In genomic region chr2:127642706-127643697, GRCh38 we compare ENCODE assay signal across 16 cellular contexts. TPM values are rescaled to one million over a fixed set of nuclear protein-coding genes. Genes with fewer than 3 reads are reported as not detected.
A peak's percentile ranks its signal among the peaks of the same experiment; 100 is the strongest.
DNase-seq lines count a peak whose midpoint lies in the region; ATAC-seq and TF ChIP-seq lines count a peak whose summit lies in the region.
"Had no signal": no experiment of that assay in that cellular context is flagged by ENCODE, and none has a peak within 500 bp of the region (broad histone marks: within the 10 kb centered on the region; RNA-seq: fewer than 3 reads in every experiment).

No MANE protein-coding gene starts in this region.

- intact Hi-C loops in lower lobe of right lung (cut with DNase I) (no loop called here), stomach (cut with DNase I; ENCODE audit: low total_unique reads) (no loop called here)

- WGBS in stomach, 5 donors: 80 to 87% (median 85%) methylated on average over 21 to 24 of the region's 24 CpGs

- no peaks in the 10 kb centered on the region for H3K27me3 ChIP-seq in lower lobe of right lung (ENCODE audit: low read depth)
- H3K27me3 ChIP-seq in stomach: peaks cover 0 to 3% (median 0%) of the 10 kb centered on the region in 3 donors
- H3K27me3 ChIP-seq: uterus had no signal

- H3K9me3 ChIP-seq in lower lobe of right lung: no peaks in the 10 kb centered on the region
- H3K9me3 ChIP-seq in stomach: no peaks in the 10 kb centered on the region
- H3K9me3 ChIP-seq: uterus had no signal

- TF ChIP-seq EP300 in stomach (IDR thresholded peaks at IDR 0.05): no peak

- no peak for ATAC-seq in activated naive CD4-positive, alpha-beta T cell treated with anti-CD3 and anti-CD28 coated beads, Interleukin-2, amount 50 U/mL, for 72 hours
- no peak for ATAC-seq in activated T-helper 17 cell treated with anti-CD3 and anti-CD28 coated beads, Interleukin-2, amount 50 U/mL, for 72 hours (replicated peaks)
- ATAC-seq in lower lobe of right lung (no peak), WTC11 (no peak)

- no peaks in the 10 kb centered on the region for H3K9me3 Mint-ChIP-seq in activated naive CD4-positive, alpha-beta T cell treated with anti-CD3 and anti-CD28 coated beads, Interleukin-2, amount 10 ng/mL, durations not matched to agents 7 days and 5 days
- H3K9me3 Mint-ChIP-seq in activated naive CD4-positive, alpha-beta T cell treated with anti-CD3 and anti-CD28 coated beads, Interleukin-2, amount 50 U/mL, for 72 hours: no peaks in the 10 kb centered on the region
- no peaks in the 10 kb centered on the region for H3K9me3 Mint-ChIP-seq in activated T-helper 17 cell treated with anti-CD3 and anti-CD28 coated beads, Interleukin-2, amount 50 U/mL, for 72 hours
- H3K9me3 Mint-ChIP-seq in WTC11: no peaks in the 10 kb centered on the region
- H3K9me3 Mint-ChIP-seq: activated T-cell treated with anti-CD3 and anti-CD28 coated beads, Interleukin-2, amount 50 U/mL, for 72 hours had no signal

- peaks cover 56% of the 10 kb centered on the region for H3K4me1 Mint-ChIP-seq in activated naive CD4-positive, alpha-beta T cell treated with anti-CD3 and anti-CD28 coated beads, Interleukin-2, amount 10 ng/mL, durations not matched to agents 7 days and 5 days
- H3K4me1 Mint-ChIP-seq in activated T-helper 17 cell treated with anti-CD3 and anti-CD28 coated beads, Interleukin-2, amount 50 U/mL, for 72 hours: peaks cover 1% of the 10 kb centered on the region
- H3K4me1 Mint-ChIP-seq in WTC11: peaks cover 14% of the 10 kb centered on the region

- peaks cover 5% of the 10 kb centered on the region for H3K36me3 Mint-ChIP-seq in activated naive CD4-positive, alpha-beta T cell treated with anti-CD3 and anti-CD28 coated beads, Interleukin-2, amount 10 ng/mL, durations not matched to agents 7 days and 5 days
- H3K36me3 Mint-ChIP-seq in activated naive CD4-positive, alpha-beta T cell treated with anti-CD3 and anti-CD28 coated beads, Interleukin-2, amount 50 U/mL, for 72 hours: no peaks in the 10 kb centered on the region
- H3K36me3 Mint-ChIP-seq in activated T-helper 17 cell treated with anti-CD3 and anti-CD28 coated beads, Interleukin-2, amount 50 U/mL, for 72 hours (ENCODE audit: low read depth): no peaks in the 10 kb centered on the region
- H3K36me3 Mint-ChIP-seq in WTC11: no peaks in the 10 kb centered on the region

- peaks cover 51% of the 10 kb centered on the region for H3K4me1 ChIP-seq in lower lobe of right lung
- H3K4me1 ChIP-seq in stomach: peaks cover 6 to 70% (median 37%) of the 10 kb centered on the region in 4 donors

- peak overlapping the region; percentile 56 for H3K27ac ChIP-seq in lower lobe of right lung
- H3K27ac ChIP-seq in stomach: peak overlapping the region in 3 of 5 donors; percentile 10 to 90 (median 15)
- H3K27ac ChIP-seq: C4-2B had no signal

- peak overlapping the region; percentile 58 for H3K27ac Mint-ChIP-seq in activated naive CD4-positive, alpha-beta T cell treated with anti-CD3 and anti-CD28 coated beads, Interleukin-2, amount 10 ng/mL, durations not matched to agents 7 days and 5 days
- H3K27ac Mint-ChIP-seq in activated naive CD4-positive, alpha-beta T cell treated with anti-CD3 and anti-CD28 coated beads, Interleukin-2, amount 50 U/mL, for 72 hours: peak overlapping the region in 1 of 2 donors; percentile 79
- no peak overlapping the region for H3K27ac Mint-ChIP-seq in activated T-helper 17 cell treated with anti-CD3 and anti-CD28 coated beads, Interleukin-2, amount 50 U/mL, for 72 hours
- no peak overlapping the region for H3K27ac Mint-ChIP-seq in WTC11
- H3K27ac Mint-ChIP-seq: activated T-cell treated with anti-CD3 and anti-CD28 coated beads, Interleukin-2, amount 50 U/mL, for 72 hours had no signal

- peak overlapping the region; percentile 26 for H3K4me3 Mint-ChIP-seq in activated naive CD4-positive, alpha-beta T cell treated with anti-CD3 and anti-CD28 coated beads, Interleukin-2, amount 10 ng/mL, durations not matched to agents 7 days and 5 days
- H3K4me3 Mint-ChIP-seq in activated T-helper 17 cell treated with anti-CD3 and anti-CD28 coated beads, Interleukin-2, amount 50 U/mL, for 72 hours: peak overlapping the region; percentile 46
- H3K4me3 Mint-ChIP-seq in WTC11: no peak overlapping the region

- no peak for DNase-seq in activated naive CD4-positive, alpha-beta T cell treated with anti-CD3 and anti-CD28 coated beads, Interleukin-2, amount 10 ng/mL, durations not matched to agents 7 days and 5 days
- DNase-seq in activated naive CD4-positive, alpha-beta T cell treated with anti-CD3 and anti-CD28 coated beads, Interleukin-2, amount 50 U/mL, for 72 hours (ENCODE audit: low spot score in 2 of 2): no peak
- DNase-seq in lower lobe of right lung (no peak), stomach (no peak), WTC11 (ENCODE audit: low spot score) (no peak), UCSD-AML1 (lab: John Stamatoyannopoulos, UW; ENCODE audit: unreplicated experiment) (no peak), Kasumi-1 (lab: John Stamatoyannopoulos, UW) (no peak)
- DNase-seq: DMS53, NCI-H1048, NCI-H2107, uterus had no signal

- CTCF ChIA-PET in activated naive CD4-positive, alpha-beta T cell treated with anti-CD3 and anti-CD28 coated beads, Interleukin-2, amount 10 ng/mL, durations not matched to agents 7 days and 5 days (lab: Charles Lee): interaction anchor here (1.6 kb wide), 1 partner anchor 11 kb away, joined by 3 read pairs; no protein-coding TSS in a partner anchor
- CTCF ChIA-PET in WTC11 (lab: Charles Lee): no interaction called here

- H3K36me3 ChIP-seq in lower lobe of right lung (peaks cover 15% of the 10 kb centered on the region), stomach (peaks cover 0 to 33% (median 16%) of the 10 kb centered on the region in 4 donors)
- H3K36me3 ChIP-seq: uterus had no signal

- no peak for TF ChIP-seq CTCF in lower lobe of right lung (IDR thresholded peaks at IDR 0.05)
- no peak for TF ChIP-seq CTCF in stomach (IDR thresholded peaks at IDR 0.05)
- no peak for TF ChIP-seq CTCF in WTC11 (IDR thresholded peaks at IDR 0.05)

- no peak for TF ChIP-seq POLR2A in stomach (IDR thresholded peaks at IDR 0.05)

- H3K27me3 Mint-ChIP-seq in activated naive CD4-positive, alpha-beta T cell treated with anti-CD3 and anti-CD28 coated beads, Interleukin-2, amount 10 ng/mL, durations not matched to agents 7 days and 5 days: peaks cover 4% of the 10 kb centered on the region
- H3K27me3 Mint-ChIP-seq in activated T-helper 17 cell treated with anti-CD3 and anti-CD28 coated beads, Interleukin-2, amount 50 U/mL, for 72 hours: no peaks in the 10 kb centered on the region
- no peaks in the 10 kb centered on the region for H3K27me3 Mint-ChIP-seq in WTC11 (ENCODE audit: low read depth)

- POLR2A ChIA-PET in WTC11 (lab: Charles Lee): no interaction called here

- H3K4me3 ChIP-seq in lower lobe of right lung (no peak overlapping the region), stomach (no peak overlapping the region)
- H3K4me3 ChIP-seq: uterus had no signal

TF ChIP-seq in WTC11, 78 proteins besides CTCF, POLR2A, EP300 and RAD21 (continues in another document):
- TF ChIP-seq RORB (CRISPR knock-in tag; IDR thresholded peaks at IDR 0.05): no peak
- TF ChIP-seq ZNF423 (CRISPR knock-in tag; IDR thresholded peaks at IDR 0.05): no peak
- TF ChIP-seq SOX15 (CRISPR knock-in tag; IDR thresholded peaks at IDR 0.05): no peak
- no peak for TF ChIP-seq ESRRA (CRISPR knock-in tag; IDR thresholded peaks at IDR 0.05; ENCODE audit: borderline replicate concordance)
- TF ChIP-seq TEAD4 (CRISPR knock-in tag; IDR thresholded peaks at IDR 0.05): no peak
- TF ChIP-seq E2F1 (CRISPR knock-in tag; IDR thresholded peaks at IDR 0.05): no peak
- no peak for TF ChIP-seq ERG (CRISPR knock-in tag; IDR thresholded peaks at IDR 0.05)

RNA-seq across cellular contexts. Expression of gene GPR17, which starts 3.0 kb away (rescaled TPM):
- not detected for total RNA-seq in activated naive CD4-positive, alpha-beta T cell treated with anti-CD3 and anti-CD28 coated beads, Interleukin-2, amount 50 U/mL, for 72 hours
- total RNA-seq in activated T-helper 17 cell treated with anti-CD3 and anti-CD28 coated beads, Interleukin-2, amount 50 U/mL, for 72 hours: not detected
- total RNA-seq in lower lobe of right lung: 0.18 TPM
- total RNA-seq in stomach: not detected
- under 1 TPM; 0.19 to 0.61 (median 0.25) TPM for polyA plus RNA-seq in stomach
- total RNA-seq in WTC11 (2021): not detected in 3 replicates
- total RNA-seq: activated T-cell treated with anti-CD3 and anti-CD28 coated beads, Interleukin-2, amount 50 U/mL, for 72 hours; epithelial cell of proximal tubule; mesenteric fat pad had no signal

RNA-seq across cellular contexts. Expression of gene LIMS2, which starts 32.3 kb away (rescaled TPM):
- 10 to 100 TPM in 1 of 2 donors, 1 to 10 TPM in 1; 8.1 to 15.5 TPM for total RNA-seq in activated naive CD4-positive, alpha-beta T cell treated with anti-CD3 and anti-CD28 coated beads, Interleukin-2, amount 50 U/mL, for 72 hours
- total RNA-seq in activated T-helper 17 cell treated with anti-CD3 and anti-CD28 coated beads, Interleukin-2, amount 50 U/mL, for 72 hours: 1 to 10 TPM; 2.4 to 4.8 TPM
- 148 TPM for total RNA-seq in lower lobe of right lung
- 10 to 100 TPM; 30.3 to 90.4 (median 52.5) TPM for total RNA-seq in stomach
- 10 to 100 TPM; 33.0 to 94.1 (median 66.6) TPM for polyA plus RNA-seq in stomach
- 1.9 to 2.5 TPM (median 2.4 TPM) in 3 replicates for total RNA-seq in WTC11 (2021)

RNA-seq across cellular contexts. Expression of gene SFT2D3, which starts 58.3 kb away (rescaled TPM):
- total RNA-seq in activated naive CD4-positive, alpha-beta T cell treated with anti-CD3 and anti-CD28 coated beads, Interleukin-2, amount 50 U/mL, for 72 hours: 1 to 10 TPM; 2.6 to 3.5 TPM
- total RNA-seq in activated T-helper 17 cell treated with anti-CD3 and anti-CD28 coated beads, Interleukin-2, amount 50 U/mL, for 72 hours: 1 to 10 TPM; 2.5 to 2.9 TPM
- 7.4 TPM for total RNA-seq in lower lobe of right lung
- 10 to 100 TPM in 1 of 5 donors, 1 to 10 TPM in 4; 2.3 to 35.6 (median 7.2) TPM for total RNA-seq in stomach
- polyA plus RNA-seq in stomach: 1 to 10 TPM; 2.1 to 6.5 (median 3.1) TPM
- total RNA-seq in WTC11 (2021): 9.2 to 10.5 TPM (median 9.8 TPM) in 3 replicates
